ENCODE assay signal across 11 cellular contexts in the genomic region with DNA sequence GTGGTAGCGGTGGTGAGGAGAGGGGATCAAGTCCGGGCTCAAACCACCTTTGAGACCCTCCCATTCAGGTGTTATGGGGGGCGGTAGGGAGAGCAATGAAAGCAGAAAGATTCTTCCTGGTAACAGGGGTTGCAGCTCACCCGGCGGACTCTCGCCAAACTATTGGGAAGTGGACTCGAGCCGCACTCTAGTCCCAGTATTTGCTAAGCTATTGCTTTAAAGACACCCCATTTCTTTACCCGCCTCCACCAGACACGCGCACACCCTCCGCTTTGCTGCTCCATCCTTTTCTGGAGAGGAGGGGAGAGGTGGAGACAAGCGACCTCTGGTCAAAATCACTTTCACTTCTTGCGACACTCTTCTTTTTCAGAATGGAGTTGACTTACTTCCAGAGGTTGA. TPM values are rescaled to one million over a fixed set of nuclear protein-coding genes. Genes with fewer than 3 reads are reported as not detected.
A peak's percentile ranks its signal among the peaks of the same experiment; 100 is the strongest.
DNase-seq lines count a peak whose midpoint lies in the region; ATAC-seq and TF ChIP-seq lines count a peak whose summit lies in the region.
"Had no signal": no experiment of that assay in that cellular context is flagged by ENCODE, and none has a peak within 500 bp of the region (broad histone marks: within the 10 kb centered on the region; RNA-seq: fewer than 3 reads in every experiment).

No MANE protein-coding gene starts in this region.

- H3K4me3 ChIP-seq in lower lobe of right lung: peak overlapping the region; percentile 17
- H3K4me3 ChIP-seq: GM23248 had no signal

- peaks cover 29% of the 10 kb centered on the region for H3K27me3 ChIP-seq in lower lobe of right lung (ENCODE audit: low read depth)

- H3K4me3 Mint-ChIP-seq in activated naive CD4-positive, alpha-beta T cell treated with anti-CD3 and anti-CD28 coated beads, Interleukin-2, amount 50 U/mL, for 24 hours: peak overlapping the region; percentile 42
- H3K4me3 Mint-ChIP-seq in chondrocyte (ENCODE audit: unreplicated experiment): peak overlapping the region; percentile 42

- intact Hi-C loops in lower lobe of right lung (cut with DNase I): no loop called here

- H3K27ac Mint-ChIP-seq in activated naive CD4-positive, alpha-beta T cell treated with anti-CD3 and anti-CD28 coated beads, Interleukin-2, amount 50 U/mL, for 24 hours: no peak overlapping the region
- H3K27ac Mint-ChIP-seq in activated naive CD4-positive, alpha-beta T cell treated with anti-CD3 and anti-CD28 coated beads, Interleukin-2, amount 50 U/mL, for 72 hours: no peak overlapping the region
- H3K27ac Mint-ChIP-seq in chondrocyte (ENCODE audit: unreplicated experiment): no peak overlapping the region

- no peaks in the 10 kb centered on the region for H3K9me3 ChIP-seq in lower lobe of right lung

- TF ChIP-seq CTCF in chondrocyte (IDR thresholded peaks at IDR 0.05) (no peak), lower lobe of right lung (IDR thresholded peaks at IDR 0.05) (no peak)

- H3K36me3 Mint-ChIP-seq in activated naive CD4-positive, alpha-beta T cell treated with anti-CD3 and anti-CD28 coated beads, Interleukin-2, amount 50 U/mL, for 24 hours: no peaks in the 10 kb centered on the region
- H3K36me3 Mint-ChIP-seq in activated naive CD4-positive, alpha-beta T cell treated with anti-CD3 and anti-CD28 coated beads, Interleukin-2, amount 50 U/mL, for 72 hours: peaks cover 5 to 18% of the 10 kb centered on the region in 2 donors
- no peaks in the 10 kb centered on the region for H3K36me3 Mint-ChIP-seq in chondrocyte (ENCODE audit: low read depth)

- H3K27ac ChIP-seq in lower lobe of right lung: no peak overlapping the region
- H3K27ac ChIP-seq: GM23248 had no signal

- H3K4me1 Mint-ChIP-seq in activated naive CD4-positive, alpha-beta T cell treated with anti-CD3 and anti-CD28 coated beads, Interleukin-2, amount 50 U/mL, for 24 hours: peaks cover 23% of the 10 kb centered on the region
- peaks cover 8% of the 10 kb centered on the region for H3K4me1 Mint-ChIP-seq in chondrocyte (ENCODE audit: low read depth)

- peaks cover 36% of the 10 kb centered on the region for H3K27me3 Mint-ChIP-seq in activated naive CD4-positive, alpha-beta T cell treated with anti-CD3 and anti-CD28 coated beads, Interleukin-2, amount 50 U/mL, for 24 hours
- H3K27me3 Mint-ChIP-seq in chondrocyte (ENCODE audit: low read depth): peaks cover 59% of the 10 kb centered on the region

- no peak for ATAC-seq in activated naive CD4-positive, alpha-beta T cell treated with anti-CD3 and anti-CD28 coated beads, Interleukin-2, amount 50 U/mL, for 72 hours
- peak in 1 of 2 donors; percentile 27 for ATAC-seq in lower lobe of right lung

- peaks cover 11% of the 10 kb centered on the region for H3K4me1 ChIP-seq in lower lobe of right lung

- no peaks in the 10 kb centered on the region for H3K36me3 ChIP-seq in lower lobe of right lung

- no peak for DNase-seq in activated naive CD4-positive, alpha-beta T cell treated with anti-CD3 and anti-CD28 coated beads, Interleukin-2, amount 50 U/mL, for 72 hours (ENCODE audit: low spot score in 2 of 2)
- no peak for DNase-seq in chondrocyte (ENCODE audit: low spot score)
- no peak for DNase-seq in lower lobe of right lung
- DNase-seq in NAMALWA (ENCODE audit: low spot score): no peak
- DNase-seq in globus pallidus (ENCODE audit: low spot score): no peak
- DNase-seq in NCI-H526 (lab: John Stamatoyannopoulos, UW): no peak
- no peak for DNase-seq in stimulated activated naive CD4-positive, alpha-beta T cell treated with Interleukin-2 at 50 U/mL for 16 hours (lab: John Stamatoyannopoulos, UW)
- DNase-seq: DMS79 treated with DMSO at 0.1 percent for 48 hours, NCI-H1417 treated with DMSO at 0.1 percent for 48 hours had no signal

- H3K9me3 Mint-ChIP-seq in activated naive CD4-positive, alpha-beta T cell treated with anti-CD3 and anti-CD28 coated beads, Interleukin-2, amount 50 U/mL, for 24 hours: no peaks in the 10 kb centered on the region
- no peaks in the 10 kb centered on the region for H3K9me3 Mint-ChIP-seq in activated naive CD4-positive, alpha-beta T cell treated with anti-CD3 and anti-CD28 coated beads, Interleukin-2, amount 50 U/mL, for 72 hours
- H3K9me3 Mint-ChIP-seq in chondrocyte (ENCODE audit: low read depth): no peaks in the 10 kb centered on the region

RNA-seq across cellular contexts. Expression of a gene that starts 0.6 kb away (rescaled TPM):
- total RNA-seq in activated naive CD4-positive, alpha-beta T cell treated with anti-CD3 and anti-CD28 coated beads, Interleukin-2, amount 50 U/mL, for 72 hours: not detected
- not detected in 3 replicates for total RNA-seq in chondrocyte
- not detected for total RNA-seq in lower lobe of right lung
- total RNA-seq: GM23248 had no signal

RNA-seq across cellular contexts. Expression of a gene that starts 37.4 kb away (rescaled TPM):
- not detected for total RNA-seq in activated naive CD4-positive, alpha-beta T cell treated with anti-CD3 and anti-CD28 coated beads, Interleukin-2, amount 50 U/mL, for 72 hours
- total RNA-seq in chondrocyte (not detected in 3 replicates), lower lobe of right lung (not detected)
- total RNA-seq: GM23248 had no signal
